27 cellular contexts compared by ENCODE assay signal in genomic region chr20:50777373-50777772, GRCh38.
"Had no signal": no experiment of that assay in that cellular context is flagged by ENCODE, and none has a peak within 500 bp of the region (broad histone marks: within the 10 kb centered on the region; RNA-seq: fewer than 3 reads in every experiment).

No MANE protein-coding gene starts in this region.

- H3K4me1 ChIP-seq: stomach, suprapubic skin, testis, thyroid gland, tibial artery, tibial nerve, transverse colon, upper lobe of left lung, upper lobe of right lung, uterus, vagina had no signal

- H3K9me3 ChIP-seq: stomach, suprapubic skin, testis, thoracic aorta, thyroid gland, tibial artery, tibial nerve, transverse colon, upper lobe of left lung, upper lobe of right lung, uterus, vagina had no signal

- ATAC-seq: stimulated activated effector memory CD8-positive, alpha-beta T cell treated with anti-CD3 and anti-CD28 coated beads, Interleukin-12 subunit alpha, Interleukin-12 subunit beta, amount 100 ng/mL, for 72 hours; stimulated activated memory B cell treated with anti-CD40 and anti-IgM and Interleukin-4, amounts not matched to agents 10 μg/mL and 1 μg/mL and 100 μg/mL, for 72 hours; stimulated activated naive B cell treated with anti-CD40 and anti-IgM and Interleukin-4, amounts not matched to agents 10 μg/mL and 1 μg/mL and 100 μg/mL, for 72 hours; stimulated activated naive CD8-positive, alpha-beta T cell treated with anti-CD3 and anti-CD28 coated beads, Interleukin-15, amount 100 ng/mL, for 72 hours; stimulated activated naive CD8-positive, alpha-beta T cell treated with anti-CD3 and anti-CD28 coated beads, Interleukin-15, Interleukin-2, amounts not matched to agents 100 U/mL and 50 U/mL, for 24 hours; upper lobe of right lung had no signal

- DNase-seq: stimulated activated CD4-positive, alpha-beta T cell treated with anti-CD3 and anti-CD28 coated beads, Interleukin-2, amount 100 ng/mL, for 48 hours; stimulated activated CD4-positive, alpha-beta T cell treated with anti-CD3 and anti-CD28 coated beads, Interleukin-4, amount 100 ng/mL, for 1 hour; stimulated activated CD4-positive, alpha-beta T cell treated with anti-CD3 and anti-CD28 coated beads, Interleukin-4, amount 100 ng/mL, for 24 hours; stimulated activated CD4-positive, alpha-beta T cell treated with anti-CD3 and anti-CD28 coated beads, Interleukin-4, amount 100 ng/mL, for 4 hours; stimulated activated CD8-positive, alpha-beta memory T cell treated with anti-CD3 and anti-CD28 coated beads, Interleukin-4, amount 100 ng/mL, for 48 hours; stimulated activated naive B cell treated with anti-CD40 and anti-IgM and Interleukin-4, amounts not matched to agents 10 μg/mL and 1 μg/mL and 100 μg/mL, for 72 hours; stimulated activated naive CD4-positive, alpha-beta T cell; stimulated activated naive CD4-positive, alpha-beta T cell treated with Interleukin-2 at 50 U/mL for 16 hours; stimulated activated naive CD8-positive, alpha-beta T cell treated with anti-CD3 and anti-CD28 coated beads, Interleukin-15, amount 100 ng/mL, for 72 hours; stimulated activated naive CD8-positive, alpha-beta T cell treated with anti-CD3 and anti-CD28 coated beads, Interleukin-15, Interleukin-2, amounts not matched to agents 100 U/mL and 50 U/mL, for 24 hours; stomach; substantia nigra; thyroid gland; transverse colon; trophoblast cell; upper lobe of left lung had no signal

- H3K27ac ChIP-seq: stomach, suprapubic skin, testis, thoracic aorta, thyroid gland, tibial artery, tibial nerve, transverse colon, upper lobe of left lung, upper lobe of right lung, uterus, vagina had no signal

- FAIRE-seq: urothelium cell line had no signal

- H3K27me3 ChIP-seq: testis, thyroid gland, tibial nerve, upper lobe of left lung, upper lobe of right lung, uterus, vagina had no signal

- H3K4me3 ChIP-seq: stomach, suprapubic skin, testis, thoracic aorta, thyroid gland, tibial artery, tibial nerve, transverse colon, upper lobe of left lung, upper lobe of right lung, uterus, vagina had no signal

- H3K36me3 ChIP-seq: stomach, suprapubic skin, thoracic aorta, thyroid gland, tibial artery, tibial nerve, transverse colon, upper lobe of left lung, upper lobe of right lung, uterus, vagina had no signal
